In the genomic region with DNA sequence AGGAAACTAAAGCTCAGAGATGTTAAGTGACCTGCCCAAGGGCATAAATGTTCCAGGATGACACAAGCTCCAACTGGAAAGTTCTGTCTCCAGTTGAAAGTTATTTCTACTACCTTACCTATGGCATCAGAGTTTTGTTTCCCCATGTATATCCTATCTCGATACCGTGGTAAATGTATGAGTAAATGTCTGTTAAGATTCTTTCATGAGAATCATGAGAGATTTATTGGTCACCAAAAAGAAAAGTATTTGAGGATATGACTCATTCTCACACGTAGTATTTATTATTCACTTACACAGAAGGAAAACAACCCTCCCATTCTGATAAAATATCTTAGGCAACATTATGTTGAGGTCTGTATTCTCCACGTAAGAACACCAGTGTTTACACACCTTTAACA, we compare ENCODE assay signal across 1 cellular context.
A peak's percentile ranks its signal among the peaks of the same experiment; 100 is the strongest.
TF ChIP-seq lines count a peak whose summit lies in the region.

No MANE protein-coding gene starts in this region.

TF ChIP-seq in SK-N-SH, 30 proteins besides CTCF, POLR2A, EP300 and RAD21 (continued from another document):
- TF ChIP-seq, protein P1, sequence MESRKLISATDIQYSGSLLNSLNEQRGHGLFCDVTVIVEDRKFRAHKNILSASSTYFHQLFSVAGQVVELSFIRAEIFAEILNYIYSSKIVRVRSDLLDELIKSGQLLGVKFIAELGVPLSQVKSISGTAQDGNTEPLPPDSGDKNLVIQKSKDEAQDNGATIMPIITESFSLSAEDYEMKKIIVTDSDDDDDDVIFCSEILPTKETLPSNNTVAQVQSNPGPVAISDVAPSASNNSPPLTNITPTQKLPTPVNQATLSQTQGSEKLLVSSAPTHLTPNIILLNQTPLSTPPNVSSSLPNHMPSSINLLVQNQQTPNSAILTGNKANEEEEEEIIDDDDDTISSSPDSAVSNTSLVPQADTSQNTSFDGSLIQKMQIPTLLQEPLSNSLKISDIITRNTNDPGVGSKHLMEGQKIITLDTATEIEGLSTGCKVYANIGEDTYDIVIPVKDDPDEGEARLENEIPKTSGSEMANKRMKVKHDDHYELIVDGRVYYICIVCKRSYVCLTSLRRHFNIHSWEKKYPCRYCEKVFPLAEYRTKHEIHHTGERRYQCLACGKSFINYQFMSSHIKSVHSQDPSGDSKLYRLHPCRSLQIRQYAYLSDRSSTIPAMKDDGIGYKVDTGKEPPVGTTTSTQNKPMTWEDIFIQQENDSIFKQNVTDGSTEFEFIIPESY (IDR thresholded peaks at IDR 0.05; ENCODE audit: borderline replicate concordance, low read depth) = no peak
- TF ChIP-seq, protein P2, sequence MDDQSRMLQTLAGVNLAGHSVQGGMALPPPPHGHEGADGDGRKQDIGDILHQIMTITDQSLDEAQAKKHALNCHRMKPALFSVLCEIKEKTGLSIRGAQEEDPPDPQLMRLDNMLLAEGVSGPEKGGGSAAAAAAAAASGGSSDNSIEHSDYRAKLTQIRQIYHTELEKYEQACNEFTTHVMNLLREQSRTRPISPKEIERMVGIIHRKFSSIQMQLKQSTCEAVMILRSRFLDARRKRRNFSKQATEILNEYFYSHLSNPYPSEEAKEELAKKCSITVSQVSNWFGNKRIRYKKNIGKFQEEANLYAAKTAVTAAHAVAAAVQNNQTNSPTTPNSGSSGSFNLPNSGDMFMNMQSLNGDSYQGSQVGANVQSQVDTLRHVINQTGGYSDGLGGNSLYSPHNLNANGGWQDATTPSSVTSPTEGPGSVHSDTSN (IDR thresholded peaks at IDR 0.05) = peak; percentile 36; the same call in 1 of the 2 replicates
- TF ChIP-seq MEF2A (IDR thresholded peaks at IDR 0.05; ENCODE audit: borderline replicate concordance, low read depth) (no peak), RFX5 (IDR thresholded peaks at IDR 0.05; ENCODE audit: low read length) (no peak), ELF1 (IDR thresholded peaks at IDR 0.05) (no peak), JUND (IDR thresholded peaks at IDR 0.05) (0 out of 2 replicates have a peak, but pooled peaks have one; percentile 16), EZH2phosphoT487 (IDR thresholded peaks at IDR 0.05; ENCODE audit: borderline replicate concordance, low read depth) (no peak), FOXM1 (IDR thresholded peaks at IDR 0.05; ENCODE audit: low read depth) (no peak), NRF1 (IDR thresholded peaks at IDR 0.05; ENCODE audit: low read depth, low read length) (no peak), YY1 (IDR thresholded peaks at IDR 0.05; ENCODE audit: low read depth) (no peak), SIN3A (IDR thresholded peaks at IDR 0.05; ENCODE audit: borderline replicate concordance, low read depth, low read length) (no peak), TEAD4 (IDR thresholded peaks at IDR 0.05; ENCODE audit: borderline replicate concordance, insufficient read depth) (no peak), GABPA (IDR thresholded peaks at IDR 0.05; ENCODE audit: low read depth) (no peak), FOSL2 (IDR thresholded peaks at IDR 0.05; ENCODE audit: borderline replicate concordance, low read depth) (peak; percentile 29; the same call in 1 of the 2 replicates)
- TF ChIP-seq, protein P3, sequence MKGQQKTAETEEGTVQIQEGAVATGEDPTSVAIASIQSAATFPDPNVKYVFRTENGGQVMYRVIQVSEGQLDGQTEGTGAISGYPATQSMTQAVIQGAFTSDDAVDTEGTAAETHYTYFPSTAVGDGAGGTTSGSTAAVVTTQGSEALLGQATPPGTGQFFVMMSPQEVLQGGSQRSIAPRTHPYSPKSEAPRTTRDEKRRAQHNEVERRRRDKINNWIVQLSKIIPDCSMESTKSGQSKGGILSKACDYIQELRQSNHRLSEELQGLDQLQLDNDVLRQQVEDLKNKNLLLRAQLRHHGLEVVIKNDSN (IDR thresholded peaks at IDR 0.05; ENCODE audit: borderline replicate concordance, low read depth) = no peak
- TF ChIP-seq, protein P4, sequence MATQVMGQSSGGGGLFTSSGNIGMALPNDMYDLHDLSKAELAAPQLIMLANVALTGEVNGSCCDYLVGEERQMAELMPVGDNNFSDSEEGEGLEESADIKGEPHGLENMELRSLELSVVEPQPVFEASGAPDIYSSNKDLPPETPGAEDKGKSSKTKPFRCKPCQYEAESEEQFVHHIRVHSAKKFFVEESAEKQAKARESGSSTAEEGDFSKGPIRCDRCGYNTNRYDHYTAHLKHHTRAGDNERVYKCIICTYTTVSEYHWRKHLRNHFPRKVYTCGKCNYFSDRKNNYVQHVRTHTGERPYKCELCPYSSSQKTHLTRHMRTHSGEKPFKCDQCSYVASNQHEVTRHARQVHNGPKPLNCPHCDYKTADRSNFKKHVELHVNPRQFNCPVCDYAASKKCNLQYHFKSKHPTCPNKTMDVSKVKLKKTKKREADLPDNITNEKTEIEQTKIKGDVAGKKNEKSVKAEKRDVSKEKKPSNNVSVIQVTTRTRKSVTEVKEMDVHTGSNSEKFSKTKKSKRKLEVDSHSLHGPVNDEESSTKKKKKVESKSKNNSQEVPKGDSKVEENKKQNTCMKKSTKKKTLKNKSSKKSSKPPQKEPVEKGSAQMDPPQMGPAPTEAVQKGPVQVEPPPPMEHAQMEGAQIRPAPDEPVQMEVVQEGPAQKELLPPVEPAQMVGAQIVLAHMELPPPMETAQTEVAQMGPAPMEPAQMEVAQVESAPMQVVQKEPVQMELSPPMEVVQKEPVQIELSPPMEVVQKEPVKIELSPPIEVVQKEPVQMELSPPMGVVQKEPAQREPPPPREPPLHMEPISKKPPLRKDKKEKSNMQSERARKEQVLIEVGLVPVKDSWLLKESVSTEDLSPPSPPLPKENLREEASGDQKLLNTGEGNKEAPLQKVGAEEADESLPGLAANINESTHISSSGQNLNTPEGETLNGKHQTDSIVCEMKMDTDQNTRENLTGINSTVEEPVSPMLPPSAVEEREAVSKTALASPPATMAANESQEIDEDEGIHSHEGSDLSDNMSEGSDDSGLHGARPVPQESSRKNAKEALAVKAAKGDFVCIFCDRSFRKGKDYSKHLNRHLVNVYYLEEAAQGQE (IDR thresholded peaks at IDR 0.05; ENCODE audit: low read depth, low read length) = no peak
